Comparison of ENCODE assay signal across 1 cellular context in genomic region chr2:27255187-27255586, GRCh38.
TF ChIP-seq lines count a peak whose summit lies in the region.

No MANE protein-coding gene starts in this region.

TF ChIP-seq in GM23338, 12 proteins besides CTCF, POLR2A, EP300 and RAD21 (continued from another document):
- TF ChIP-seq NANOG (IDR thresholded peaks at IDR 0.05; ENCODE audit: borderline replicate concordance) (no peak), EZH2phosphoT487 (IDR thresholded peaks at IDR 0.05; ENCODE audit: unreplicated experiment) (no peak), ZNF331 (CRISPR knock-in tag; IDR thresholded peaks at IDR 0.05; ENCODE audit: low read depth) (no peak), CREB1 (CRISPR knock-in tag; IDR thresholded peaks at IDR 0.05; ENCODE audit: low read depth) (no peak), REST (IDR thresholded peaks at IDR 0.05; ENCODE audit: unreplicated experiment) (no peak), ZNF462 (CRISPR knock-in tag; IDR thresholded peaks at IDR 0.05) (no peak)
